ENCODE assay signal across 17 cellular contexts in genomic region chr2:209322041-209322440, GRCh38.
DNase-seq lines count a peak whose midpoint lies in the region; ATAC-seq and TF ChIP-seq lines count a peak whose summit lies in the region.
"Had no signal": no experiment of that assay in that cellular context is flagged by ENCODE, and none has a peak within 500 bp of the region (broad histone marks: within the 10 kb centered on the region; RNA-seq: fewer than 3 reads in every experiment).

No MANE protein-coding gene starts in this region.

- H3K4me3 Mint-ChIP-seq in H9, result no peak overlapping the region
- H3K4me3 Mint-ChIP-seq: activated CD4-positive, alpha-beta memory T cell treated with anti-CD3 and anti-CD28 coated beads for 36 hours; activated T-helper 1 cell treated with anti-CD3 and anti-CD28 coated beads, Interleukin-12 subunit alpha, Interleukin-12 subunit beta, Interleukin-2, Interleukin-4 antibody, amounts not matched to agents 30 ng/mL and 10 ng/mL and 1 ng/mL, durations not matched to agents 14 hours and 24 hours and 36 hours; central memory CD8-positive, alpha-beta T cell had no signal

- no peak overlapping the region for H3K56ac ChIP-seq in H9 (ENCODE audit: insufficient read length, low read depth, low read length)

- no peak overlapping the region for H2BK20ac ChIP-seq in H9 (ENCODE audit: low read depth, low read length, poor library complexity, severe bottlenecking)

- no peak overlapping the region for H3T11ph ChIP-seq in H9 (ENCODE audit: low read length)

- H3K9ac ChIP-seq in H9 (ENCODE audit: extremely low read depth, insufficient read length, low read length), result no peak overlapping the region

- H3K27me3 ChIP-seq in A673 (replicated peaks; ENCODE audit: insufficient read depth, low read depth, low read length, poor library complexity) (peaks cover 25% of the 10 kb centered on the region), H9 (ENCODE audit: insufficient read depth, low read length) (no peaks in the 10 kb centered on the region; the same call in 1 of the 2 replicates), PC-9 (ENCODE audit: insufficient read depth, low read depth) (no peaks in the 10 kb centered on the region), hepatocyte (no peaks in the 10 kb centered on the region), esophagus squamous epithelium (peaks cover 0 to 3% (median 0%) of the 10 kb centered on the region in 4 donors), gastroesophageal sphincter (no peaks in the 10 kb centered on the region)
- H3K27me3 ChIP-seq: adrenal gland, left lung had no signal

- H3K79me2 ChIP-seq in H9 (ENCODE audit: insufficient read depth, low read length) (no peaks in the 10 kb centered on the region), PC-9 (ENCODE audit: low read depth) (no peaks in the 10 kb centered on the region), hepatocyte (no peaks in the 10 kb centered on the region)

- no peak overlapping the region for H2BK15ac ChIP-seq in H9 (ENCODE audit: low read depth, low read length)

- DNase-seq in A673 (ENCODE audit: low spot score) (no peak), H9 (no peak), PC-9 (no peak), hepatocyte (ENCODE audit: low spot score) (no peak), esophagus squamous epithelium (lab: John Stamatoyannopoulos, UW) (no peak), NCI-H2107 (lab: John Stamatoyannopoulos, UW) (no peak)
- DNase-seq: activated CD4-positive, alpha-beta memory T cell treated with anti-CD3 and anti-CD28 coated beads for 36 hours; adrenal gland; foreskin melanocyte; left lung; posterior cingulate gyrus; small intestine had no signal

- H3K9me2 ChIP-seq in PC-9 (ENCODE audit: insufficient read depth) (no peaks in the 10 kb centered on the region), hepatocyte (replicated peaks; ENCODE audit: insufficient read depth) (no peaks in the 10 kb centered on the region)

- H3K4me3 ChIP-seq in A673 (ENCODE audit: low read depth, low read length, poor library complexity, severe bottlenecking) (no peak overlapping the region), PC-9 (no peak overlapping the region), hepatocyte (no peak overlapping the region), esophagus squamous epithelium (no peak overlapping the region), gastroesophageal sphincter (no peak overlapping the region)
- H3K4me3 ChIP-seq: adrenal gland, left lung, thoracic aorta had no signal

- no peaks in the 10 kb centered on the region for H3F3A ChIP-seq in PC-9 (ENCODE audit: insufficient read depth, low read depth)

- CTCF ChIA-PET in A673 (lab: Charles Lee), result no interaction called here
- CTCF ChIA-PET in PC-9 (lab: Charles Lee), result no interaction called here

- H4K5ac ChIP-seq in H9 (ENCODE audit: insufficient read length, low read depth, low read length), result no peak overlapping the region

- peaks cover 7% of the 10 kb centered on the region for H3K27me3 Mint-ChIP-seq in H9 (ENCODE audit: low read depth)
- H3K27me3 Mint-ChIP-seq: activated CD4-positive, alpha-beta memory T cell treated with anti-CD3 and anti-CD28 coated beads for 36 hours; central memory CD8-positive, alpha-beta T cell had no signal

- no peak overlapping the region for H2AK5ac ChIP-seq in H9 (ENCODE audit: insufficient read length, low read length)

- H3K9me3 Mint-ChIP-seq in H9, result peaks cover 2 to 7% of the 10 kb centered on the region in 2 experiments; a peak in 2 of 5 replicates
- H3K9me3 Mint-ChIP-seq: activated CD4-positive, alpha-beta memory T cell treated with anti-CD3 and anti-CD28 coated beads for 36 hours; activated T-helper 1 cell treated with anti-CD3 and anti-CD28 coated beads, Interleukin-12 subunit alpha, Interleukin-12 subunit beta, Interleukin-2, Interleukin-4 antibody, amounts not matched to agents 30 ng/mL and 10 ng/mL and 1 ng/mL, durations not matched to agents 14 hours and 24 hours and 36 hours; central memory CD8-positive, alpha-beta T cell had no signal

- no peak overlapping the region for H3K4ac ChIP-seq in H9 (ENCODE audit: low read depth, low read length)

- no peak overlapping the region for H3K14ac ChIP-seq in H9 (ENCODE audit: insufficient read depth, low read length)

- H3K36me3 Mint-ChIP-seq in H9 (ENCODE audit: insufficient read depth in 1 of 3, low read depth in 3 of 3), result peaks cover 0 to 18% (median 3%) of the 10 kb centered on the region in 3 experiments; a peak in 5 of 7 replicates
- H3K36me3 Mint-ChIP-seq: activated CD4-positive, alpha-beta memory T cell treated with anti-CD3 and anti-CD28 coated beads for 36 hours had no signal

- H3K18ac ChIP-seq in H9 (ENCODE audit: insufficient read length, low read depth, low read length), result no peak overlapping the region

- BruUV-seq in A673 (replicated peaks; lab: Mats Ljungman, UMichigan) (no TSS peak), PC-9 (replicated peaks; lab: Mats Ljungman, UMichigan) (no TSS peak)

- no peak overlapping the region for H3K23ac ChIP-seq in H9 (ENCODE audit: insufficient read length, low read depth, low read length)

- TF ChIP-seq EP300 in gastroesophageal sphincter (IDR thresholded peaks at IDR 0.05), result no peak

- no peak overlapping the region for H4K8ac ChIP-seq in H9 (replicated peaks; ENCODE audit: insufficient read length, low read depth, low read length)

- WGBS in H9 (ENCODE audit: extremely low coverage, insufficient read length, low lambda C conversion rate), result no CpG with 5 or more reads among the region's 1 CpG
- 81% methylated on average over 1 of the region's 1 CpG for WGBS in hepatocyte (ENCODE audit: low lambda C conversion rate, missing lambda C conversion rate)
- WGBS in esophagus squamous epithelium, 2 donors, result 29 to 61% methylated on average over 1 of the region's 1 CpG
- 44 to 53% methylated on average over 1 of the region's 1 CpG for WGBS in gastroesophageal sphincter (ENCODE audit: low coverage in 1 of 2), 2 donors

- no peak overlapping the region for H3K4me2 ChIP-seq in H9 (ENCODE audit: insufficient read depth, insufficient read length, low read length)
- no peak overlapping the region for H3K4me2 ChIP-seq in PC-9
- H3K4me2 ChIP-seq in hepatocyte, result no peak overlapping the region

- TF ChIP-seq CTCF in A673 (conservative IDR thresholded peaks at IDR 0.05; ENCODE audit: low read depth, low read length), result peak; percentile 32; the same call in 1 of the 2 replicates
- TF ChIP-seq CTCF in H9 (conservative IDR thresholded peaks at IDR 0.05), result peak; percentile 34; the same call in 2 of the 3 replicates
- peak; percentile 39; the same call in 1 of the 2 replicates for TF ChIP-seq CTCF in PC-9 (conservative IDR thresholded peaks at IDR 0.05)
- TF ChIP-seq CTCF in hepatocyte (IDR thresholded peaks at IDR 0.05; ENCODE audit: poor library complexity), result peak; percentile 42
- TF ChIP-seq CTCF in esophagus squamous epithelium (IDR thresholded peaks at IDR 0.05), result no peak
- TF ChIP-seq CTCF in gastroesophageal sphincter (IDR thresholded peaks at IDR 0.05), result no peak

- peaks cover 7 to 15% of the 10 kb centered on the region in 2 experiments for H3K4me1 Mint-ChIP-seq in H9
- H3K4me1 Mint-ChIP-seq: central memory CD8-positive, alpha-beta T cell had no signal

- H3K9me3 ChIP-seq in A673 (ENCODE audit: low read depth, low read length, poor library complexity, severe bottlenecking), result no peaks in the 10 kb centered on the region
- H3K9me3 ChIP-seq in H9 (ENCODE audit: control insufficient read depth, low read depth, low read length), result no peaks in the 10 kb centered on the region
- H3K9me3 ChIP-seq in PC-9 (ENCODE audit: insufficient read depth, low read depth), result no peaks in the 10 kb centered on the region
- H3K9me3 ChIP-seq in hepatocyte (ENCODE audit: low read depth), result no peaks in the 10 kb centered on the region
- no peaks in the 10 kb centered on the region for H3K9me3 ChIP-seq in esophagus squamous epithelium
- no peaks in the 10 kb centered on the region for H3K9me3 ChIP-seq in gastroesophageal sphincter
- H3K9me3 ChIP-seq: adrenal gland, left lung, thoracic aorta had no signal

- POLR2A ChIA-PET in A673 (lab: Charles Lee; ENCODE audit: low non-redundant PET), result no interaction called here
- POLR2A ChIA-PET in PC-9 (lab: Charles Lee; ENCODE audit: unreplicated experiment), result no interaction called here

- no peak overlapping the region for H2BK120ac ChIP-seq in H9 (ENCODE audit: low read depth, low read length, poor library complexity, severe bottlenecking)

- no peak overlapping the region for H2BK5ac ChIP-seq in H9 (ENCODE audit: insufficient read length, low read length)

- ATAC-seq in GM18517 (IDR thresholded peaks at IDR 0.05; ENCODE audit: unreplicated experiment) (no peak), gastroesophageal sphincter (no peak)
- ATAC-seq: left lung had no signal

- H4K20me1 ChIP-seq in H9 (ENCODE audit: control insufficient read depth, insufficient read depth, insufficient read length) (no peaks in the 10 kb centered on the region), PC-9 (ENCODE audit: insufficient read depth) (no peaks in the 10 kb centered on the region), hepatocyte (ENCODE audit: insufficient read depth, poor library complexity, severe bottlenecking) (no peaks in the 10 kb centered on the region)

- no peaks in the 10 kb centered on the region for H3K79me1 ChIP-seq in H9 (ENCODE audit: insufficient read depth, low read depth, low read length, poor library complexity, severe bottlenecking)

- H3K27ac ChIP-seq in A673 (ENCODE audit: low read depth, low read length, poor library complexity, severe bottlenecking) (no peak overlapping the region), H9 (ENCODE audit: insufficient read length, low read depth, low read length) (no peak overlapping the region), PC-9 (no peak overlapping the region), hepatocyte (no peak overlapping the region), esophagus squamous epithelium (no peak overlapping the region), gastroesophageal sphincter (no peak overlapping the region)
- H3K27ac ChIP-seq: adrenal gland, left lung, thoracic aorta had no signal

- no peak overlapping the region for H3K27ac Mint-ChIP-seq in H9
- H3K27ac Mint-ChIP-seq: activated CD4-positive, alpha-beta memory T cell treated with anti-CD3 and anti-CD28 coated beads for 36 hours; activated T-helper 1 cell treated with anti-CD3 and anti-CD28 coated beads, Interleukin-12 subunit alpha, Interleukin-12 subunit beta, Interleukin-2, Interleukin-4 antibody, amounts not matched to agents 30 ng/mL and 10 ng/mL and 1 ng/mL, durations not matched to agents 14 hours and 24 hours and 36 hours had no signal

- H3K4me1 ChIP-seq in A673 (ENCODE audit: insufficient read depth, low read length, poor library complexity, severe bottlenecking) (no peaks in the 10 kb centered on the region), H9 (ENCODE audit: insufficient read depth, low read length) (0 out of 2 replicates have a peak, but pooled peaks cover 1% of the 10 kb centered on the region), PC-9 (replicated peaks; ENCODE audit: insufficient read depth) (no peaks in the 10 kb centered on the region), hepatocyte (ENCODE audit: insufficient read depth) (no peaks in the 10 kb centered on the region), esophagus squamous epithelium (no peaks in the 10 kb centered on the region), gastroesophageal sphincter (no peaks in the 10 kb centered on the region)
- H3K4me1 ChIP-seq: adrenal gland, left lung had no signal

- H3K36me3 ChIP-seq in A673 (ENCODE audit: insufficient read depth, low read length, poor library complexity, severe bottlenecking) (no peaks in the 10 kb centered on the region), PC-9 (ENCODE audit: low read depth) (no peaks in the 10 kb centered on the region), hepatocyte (replicated peaks; ENCODE audit: insufficient read depth, low read depth) (no peaks in the 10 kb centered on the region), esophagus squamous epithelium (no peaks in the 10 kb centered on the region), gastroesophageal sphincter (no peaks in the 10 kb centered on the region)
- H3K36me3 ChIP-seq: adrenal gland, left lung, thoracic aorta had no signal

- TF ChIP-seq POLR2A in esophagus squamous epithelium (IDR thresholded peaks at IDR 0.05) (no peak), gastroesophageal sphincter (IDR thresholded peaks at IDR 0.05) (no peak)

- intact Hi-C loops in A673 (cut with micrococcal nuclease; ENCODE audit: unreplicated experiment), result loop anchor here (10.0 kb wide), 2 partner anchors 497 to 857 kb away; no protein-coding TSS in a partner anchor
- intact Hi-C loops in PC-9 (cut with micrococcal nuclease; ENCODE audit: unreplicated experiment), result loop anchor here (1.0 to 10.0 kb wide), 2 partner anchors 107 to 856 kb away; no protein-coding TSS in a partner anchor
- intact Hi-C loops in esophagus squamous epithelium (cut with DNase I), result no loop called here

- H2AFZ ChIP-seq in H9 (ENCODE audit: low read length) (no peak overlapping the region), PC-9 (no peak overlapping the region), hepatocyte (no peak overlapping the region)

- no peak overlapping the region for H4K91ac ChIP-seq in H9 (ENCODE audit: insufficient read length, low read depth, low read length)

- H3K23me2 ChIP-seq in H9 (ENCODE audit: insufficient read length, low read depth, low read length, poor library complexity, severe bottlenecking), result no peaks in the 10 kb centered on the region

- H2BK12ac ChIP-seq in H9 (ENCODE audit: insufficient read length, low read depth, low read length), result no peak overlapping the region

Comparison
In these comparisons a context has a peak if more than half of its experiments do, and no peak if none do; other contexts are left out.
1. CTCF ChIP-seq: peak in A673 (single experiment), H9 (single experiment), PC-9 (single experiment) and hepatocyte (single experiment); none in esophagus squamous epithelium (0 of 6) and gastroesophageal sphincter (0 of 4).